Comparison of ENCODE assay signal across 8 cellular contexts in the genomic region with DNA sequence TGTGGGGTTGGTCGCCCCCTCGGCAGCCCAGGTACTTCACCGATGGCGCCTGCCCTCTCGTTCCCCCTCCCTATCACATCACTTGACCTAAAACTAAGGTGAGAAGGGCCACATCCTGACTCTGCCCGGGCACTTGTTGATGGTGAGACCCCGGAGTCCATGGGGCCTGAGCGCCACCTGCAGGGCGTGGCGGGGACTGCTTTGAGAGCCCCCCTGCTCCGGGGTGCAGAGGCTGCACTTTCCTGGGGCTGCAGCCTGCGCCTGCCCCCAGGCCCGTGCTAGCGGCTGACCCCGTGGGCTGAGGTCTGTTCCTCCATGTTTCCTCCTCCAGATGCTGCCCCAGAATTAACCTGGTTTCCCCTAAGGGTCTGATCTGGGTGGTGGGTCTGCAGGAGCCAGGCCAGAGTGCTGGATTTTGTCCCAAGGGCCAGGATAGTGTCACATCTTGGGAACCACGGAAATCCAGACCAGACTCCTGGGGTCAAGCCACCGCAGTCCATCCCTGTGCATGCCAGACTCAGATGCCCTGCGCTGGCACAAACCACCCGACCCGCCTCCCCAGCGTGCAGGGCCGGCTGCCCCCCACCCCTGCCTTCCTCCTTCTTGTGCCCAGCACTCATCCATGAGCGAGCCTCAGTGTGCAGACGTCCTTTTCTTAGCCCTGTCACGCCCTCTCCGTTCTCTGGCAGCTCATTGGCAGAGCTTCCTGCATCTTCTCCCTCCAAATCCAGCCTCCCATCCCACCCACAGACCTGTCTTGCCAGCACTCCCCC. TPM values are rescaled to one million over a fixed set of nuclear protein-coding genes. Genes with fewer than 3 reads are reported as not detected.
DNase-seq lines count a peak whose midpoint lies in the region; ATAC-seq, FAIRE-seq and TF ChIP-seq lines count a peak whose summit lies in the region.

No MANE protein-coding gene starts in this region.

- TF ChIP-seq CTCF in A549 (IDR thresholded peaks at IDR 0.05): peak; percentile 80
- TF ChIP-seq CTCF in GM12864 (IDR thresholded peaks at IDR 0.05; ENCODE audit: low read depth, low read length, missing control alignments): peak; percentile 88
- TF ChIP-seq CTCF in fibroblast of the aortic adventitia (IDR thresholded peaks at IDR 0.05; ENCODE audit: insufficient read depth, low read length): peak; percentile 79
- peak; percentile 86 for TF ChIP-seq CTCF in retinal pigment epithelial cell (conservative IDR thresholded peaks at IDR 0.05; ENCODE audit: low read depth, low read length)

- FAIRE-seq in A549 (lab: Jason Lieb, UNC): no peak

- H3K27ac ChIP-seq in A549: no peak overlapping the region

- peak; percentile 76 to 80 for TF ChIP-seq RAD21 in A549 (conservative IDR thresholded peaks at IDR 0.05 in 1 of 2, IDR thresholded peaks at IDR 0.05 in 1 of 2)

- H3K4me1 ChIP-seq in A549: peaks cover 19% of the 10 kb centered on the region

- CTCF ChIA-PET in A549 (lab: Yijun Ruan, JAX): interaction anchor here (0.7 to 5.0 kb wide), 13 partner anchors 9 to 243 kb away, joined by 3 to 21 read pairs (median 4); no protein-coding TSS in a partner anchor

- no peak overlapping the region for H3K4me3 ChIP-seq in A549
- no peak overlapping the region for H3K4me3 ChIP-seq in GM12864 (ENCODE audit: low read depth, low read length)
- H3K4me3 ChIP-seq in fibroblast of the aortic adventitia (ENCODE audit: low read depth, low read length): no peak overlapping the region
- H3K4me3 ChIP-seq in retinal pigment epithelial cell (ENCODE audit: low read length): no peak overlapping the region

- 60% methylated on average over 18 of the region's 26 CpGs for WGBS in A549 (ENCODE audit: missing lambda C conversion rate)

- TF ChIP-seq POLR2A in A549 (IDR thresholded peaks at IDR 0.05; ENCODE audit: low read length): no peak

- DNase-seq in A549 (ENCODE audit: low read depth in 1 of 2, low spot score in 1 of 2): peak; percentile 63 to 89
- DNase-seq in GM12864 (ENCODE audit: low read depth): no peak
- DNase-seq in NOMO-1 treated with DMSO at 0.1 percent for 48 hours (lab: John Stamatoyannopoulos, UW; ENCODE audit: unreplicated experiment): peak; percentile 53
- peak; percentile 33 for DNase-seq in activated T-helper 1 cell treated with Interleukin-2 at 50 U/mL for 16 hours (ENCODE audit: low read depth)
- DNase-seq in fibroblast of the aortic adventitia (ENCODE audit: low read depth): peak; percentile 36
- no peak for DNase-seq in retinal pigment epithelial cell (ENCODE audit: low read depth)

- H3K9me3 ChIP-seq in A549: no peaks in the 10 kb centered on the region

- POLR2A ChIA-PET in A549 (lab: Yijun Ruan, JAX): no interaction called here

- no peak for TF ChIP-seq EP300 in A549 (IDR thresholded peaks at IDR 0.05)

- H3K4me2 ChIP-seq in A549: no peak overlapping the region

- ATAC-seq in A549 (peak; percentile 8 to 31; a peak in 3 of 6 replicates), GM18520 (IDR thresholded peaks at IDR 0.05; ENCODE audit: unreplicated experiment) (no peak), GM21576 (IDR thresholded peaks at IDR 0.05; ENCODE audit: unreplicated experiment) (no peak)

TF ChIP-seq in A549, 52 proteins besides CTCF, POLR2A, EP300 and RAD21:
- TF ChIP-seq POLR2AphosphoS2 (conservative IDR thresholded peaks at IDR 0.05; ENCODE audit: low read length): peak; percentile 73; the same call in 1 of the 2 replicates
- TF ChIP-seq MAFK (IDR thresholded peaks at IDR 0.05; ENCODE audit: partially characterized antibody): peak; percentile 47
- peak in 1 of 2 experiments; percentile 20; a peak in 1 of 5 replicates for TF ChIP-seq JUN (IDR thresholded peaks at IDR 0.05)
- no peak for TF ChIP-seq HDAC2 (IDR thresholded peaks at IDR 0.05)
- peak; percentile 37; the same call in 1 of the 2 replicates for TF ChIP-seq MAZ (IDR thresholded peaks at IDR 0.05; ENCODE audit: borderline replicate concordance, low read depth, low read length)
- no peak for TF ChIP-seq HOXA7 (CRISPR knock-in tag; IDR thresholded peaks at IDR 0.05)

RNA-seq across cellular contexts. Expression of a gene that starts 2.7 kb away (rescaled TPM):
- polyA plus RNA-seq in A549 (2011; rRNA removed) (198 and 308 TPM in 2 replicates), A549 (2017; fragmentation: RNase III; extraction: RNeasy Plus Mini Kit Qiagen cat#74134 plus additional on column Dnase treatment) (173 to 192 TPM (median 179 TPM) in 3 replicates)
- polyA plus RNA-seq in A549 (2012; cell fraction: cytosol; rRNA removed): 178 and 226 TPM in 2 replicates
- 66.7 and 81.5 TPM in 2 replicates for polyA plus RNA-seq in A549 (2012; cell fraction: nucleus; rRNA removed)
- polyA minus RNA-seq in A549 (2011; rRNA and poly(A)+ RNA removed): 24.9 and 39.2 TPM in 2 replicates
- total RNA-seq in fibroblast of the aortic adventitia (ENCODE audit: low replicate concordance): 27.4 and 66.6 TPM in 2 replicates

RNA-seq across cellular contexts. Expression of a gene that starts 3.0 kb away (rescaled TPM):
- polyA plus RNA-seq in A549 (2011; rRNA removed) (12.5 TPM in 2 replicates), A549 (2017; fragmentation: RNase III; extraction: RNeasy Plus Mini Kit Qiagen cat#74134 plus additional on column Dnase treatment) (26.1 to 31.3 TPM (median 30.4 TPM) in 3 replicates)
- 29.0 and 39.6 TPM in 2 replicates for polyA plus RNA-seq in A549 (2012; cell fraction: cytosol; rRNA removed)
- 220 and 367 TPM in 2 replicates for polyA plus RNA-seq in A549 (2012; cell fraction: nucleus; rRNA removed)
- 10.9 and 11.4 TPM in 2 replicates for polyA minus RNA-seq in A549 (2011; rRNA and poly(A)+ RNA removed)
- total RNA-seq in fibroblast of the aortic adventitia (ENCODE audit: low replicate concordance): 3.4 and 13.3 TPM in 2 replicates

RNA-seq across cellular contexts. Expression of a gene that starts 19.1 kb away (rescaled TPM):
- polyA plus RNA-seq in A549 (2011; rRNA removed) (2.6 and 3.3 TPM in 2 replicates), A549 (2017; fragmentation: RNase III; extraction: RNeasy Plus Mini Kit Qiagen cat#74134 plus additional on column Dnase treatment) (10.3 to 11.5 TPM (median 10.5 TPM) in 3 replicates)
- polyA plus RNA-seq in A549 (2012; cell fraction: cytosol; rRNA removed): 15.6 and 18.3 TPM in 2 replicates
- 39.7 and 52.0 TPM in 2 replicates for polyA plus RNA-seq in A549 (2012; cell fraction: nucleus; rRNA removed)
- 0.54 and 3.8 TPM in 2 replicates for polyA minus RNA-seq in A549 (2011; rRNA and poly(A)+ RNA removed)
- 9.6 and 30.1 TPM in 2 replicates for total RNA-seq in fibroblast of the aortic adventitia (ENCODE audit: low replicate concordance)

RNA-seq across cellular contexts. Expression of a gene that starts 53.3 kb away (rescaled TPM):
- polyA plus RNA-seq in A549 (2011; rRNA removed): 35.8 and 49.3 TPM in 2 replicates
- 58.1 and 82.4 TPM in 2 replicates for polyA plus RNA-seq in A549 (2012; cell fraction: cytosol; rRNA removed)
- 198 and 284 TPM in 2 replicates for polyA plus RNA-seq in A549 (2012; cell fraction: nucleus; rRNA removed)
- polyA plus RNA-seq in A549 (2017; fragmentation: RNase III; extraction: RNeasy Plus Mini Kit Qiagen cat#74134 plus additional on column Dnase treatment): 59.7 to 72.9 TPM (median 67.4 TPM) in 3 replicates
- 85.1 and 108 TPM in 2 replicates for polyA minus RNA-seq in A549 (2011; rRNA and poly(A)+ RNA removed)
- total RNA-seq in fibroblast of the aortic adventitia (ENCODE audit: low replicate concordance): 49.5 and 90.5 TPM in 2 replicates

Comparison
In these comparisons a context has a peak if more than half of its experiments do, and no peak if none do; other contexts are left out.
1. ATAC-seq: peak in A549 (2 of 2); none in GM18520 (single experiment) and GM21576 (single experiment).
2. DNase-seq: peak in A549 (2 of 2), NOMO-1 treated with DMSO at 0.1 percent for 48 hours (single experiment), activated T-helper 1 cell treated with Interleukin-2 at 50 U/mL for 16 hours (single experiment) and fibroblast of the aortic adventitia (single experiment); none in GM12864 (single experiment) and retinal pigment epithelial cell (single experiment).
3. Peak in every context shown above with its lines, with median percentiles within 50 percentile points of each other: CTCF ChIP-seq.